ENCODE assay signal across 9 cellular contexts in the genomic region with DNA sequence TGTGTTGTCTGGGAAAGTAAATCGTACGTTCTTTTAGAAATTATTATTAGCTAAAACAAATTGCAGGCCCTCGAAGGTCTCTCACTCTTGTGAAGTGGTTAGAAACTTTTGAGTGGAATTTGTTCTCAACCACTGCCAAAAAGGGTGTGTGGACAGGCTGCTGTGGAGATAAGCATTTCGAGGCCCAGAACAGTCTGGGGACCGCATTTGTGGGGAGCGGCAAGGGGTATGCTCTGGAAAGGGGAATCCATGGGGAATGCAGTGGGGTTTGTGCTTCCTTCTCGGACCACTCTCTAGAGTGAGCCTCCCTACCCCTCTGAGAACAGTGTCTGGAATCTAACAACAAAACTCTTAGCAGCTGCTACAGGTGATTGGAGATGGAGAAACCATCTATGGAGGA. TPM values are rescaled to one million over a fixed set of nuclear protein-coding genes. Genes with fewer than 3 reads are reported as not detected.
DNase-seq lines count a peak whose midpoint lies in the region; ATAC-seq, FAIRE-seq and TF ChIP-seq lines count a peak whose summit lies in the region.
"Had no signal": no experiment of that assay in that cellular context is flagged by ENCODE, and none has a peak within 500 bp of the region (broad histone marks: within the 10 kb centered on the region; RNA-seq: fewer than 3 reads in every experiment).

No MANE protein-coding gene starts in this region.

- no peak overlapping the region for H3K27ac Mint-ChIP-seq in activated naive CD8-positive, alpha-beta T cell
- no peak overlapping the region for H3K27ac Mint-ChIP-seq in activated naive CD8-positive, alpha-beta T cell treated with anti-CD3 and anti-CD28 coated beads for 36 hours

- H3K27me3 Mint-ChIP-seq in activated naive CD8-positive, alpha-beta T cell = peaks cover 41% of the 10 kb centered on the region
- H3K27me3 Mint-ChIP-seq in activated naive CD8-positive, alpha-beta T cell treated with anti-CD3 and anti-CD28 coated beads for 36 hours = peaks cover 82% of the 10 kb centered on the region

- no peak for DNase-seq in activated naive CD8-positive, alpha-beta T cell treated with anti-CD3 and anti-CD28 coated beads for 36 hours
- no peak for DNase-seq in coronary artery (ENCODE audit: low spot score)
- no peak for DNase-seq in upper lobe of left lung
- no peak for DNase-seq in HTR-8/SVneo (ENCODE audit: insufficient read length, low spot score)
- no peak for DNase-seq in iPS-NIHi7 (ENCODE audit: extremely low spot score)
- DNase-seq: NCI-H510A treated with DMSO at 0.1 percent for 48 hours had no signal

- H3K4me3 Mint-ChIP-seq in activated naive CD8-positive, alpha-beta T cell = peak overlapping the region; percentile 80
- H3K4me3 Mint-ChIP-seq in activated naive CD8-positive, alpha-beta T cell treated with anti-CD3 and anti-CD28 coated beads for 36 hours = no peak overlapping the region

- no peak for FAIRE-seq in HTR-8/SVneo (lab: Jason Lieb, UNC)

- 37 to 50% methylated on average over 7 of the region's 7 CpGs for WGBS in upper lobe of left lung, 2 donors

- no peaks in the 10 kb centered on the region for H3K36me3 Mint-ChIP-seq in activated naive CD8-positive, alpha-beta T cell
- no peaks in the 10 kb centered on the region for H3K36me3 Mint-ChIP-seq in activated naive CD8-positive, alpha-beta T cell treated with anti-CD3 and anti-CD28 coated beads for 36 hours

- TF ChIP-seq POLR2A in upper lobe of left lung (IDR thresholded peaks at IDR 0.05) = no peak

- H3K27ac ChIP-seq in coronary artery = peak overlapping the region; percentile 93 to 95
- peak overlapping the region; percentile 83 to 90 (median 85) for H3K27ac ChIP-seq in upper lobe of left lung

- peak overlapping the region; percentile 56 for H3K9ac ChIP-seq in mucosa of stomach (ENCODE audit: low read length)

- no peak for TF ChIP-seq EP300 in upper lobe of left lung (IDR thresholded peaks at IDR 0.05)

- H3K9me3 ChIP-seq in mucosa of stomach (ENCODE audit: control insufficient read depth, low read length) (no peaks in the 10 kb centered on the region), upper lobe of left lung (no peaks in the 10 kb centered on the region)

- no peak for TF ChIP-seq CTCF in coronary artery (IDR thresholded peaks at IDR 0.05)
- no peak for TF ChIP-seq CTCF in upper lobe of left lung (IDR thresholded peaks at IDR 0.05)

- H3K36me3 ChIP-seq in mucosa of stomach (ENCODE audit: control insufficient read depth, insufficient read depth, low read length) = no peaks in the 10 kb centered on the region
- no peaks in the 10 kb centered on the region for H3K36me3 ChIP-seq in upper lobe of left lung

- peaks cover 72% of the 10 kb centered on the region for H3K27me3 ChIP-seq in mucosa of stomach (ENCODE audit: control insufficient read depth, insufficient read depth, low read length)
- H3K27me3 ChIP-seq in upper lobe of left lung = peaks cover 0 to 2% (median 0%) of the 10 kb centered on the region in 4 donors

- peaks cover 52% of the 10 kb centered on the region for H3K4me1 ChIP-seq in mucosa of stomach (ENCODE audit: control insufficient read depth, insufficient read depth, low read length)
- H3K4me1 ChIP-seq in upper lobe of left lung = peaks cover 27 to 78% (median 48%) of the 10 kb centered on the region in 4 donors

- peak overlapping the region; percentile 77 for H3K4me3 ChIP-seq in coronary artery
- H3K4me3 ChIP-seq in mucosa of stomach (ENCODE audit: low read length) = no peak overlapping the region
- peak overlapping the region; percentile 3 to 71 (median 66) for H3K4me3 ChIP-seq in upper lobe of left lung

- H3K9me3 Mint-ChIP-seq in activated naive CD8-positive, alpha-beta T cell (ENCODE audit: low read depth) = no peaks in the 10 kb centered on the region
- no peaks in the 10 kb centered on the region for H3K9me3 Mint-ChIP-seq in activated naive CD8-positive, alpha-beta T cell treated with anti-CD3 and anti-CD28 coated beads for 36 hours

- ATAC-seq in upper lobe of left lung (ENCODE audit: low FRiP score in 2 of 2) = peak in 1 of 2 donors; percentile 27
- no peak for ATAC-seq in HG02763 (IDR thresholded peaks at IDR 0.05; ENCODE audit: unreplicated experiment)

- peaks cover 32% of the 10 kb centered on the region for H3K4me1 Mint-ChIP-seq in activated naive CD8-positive, alpha-beta T cell (ENCODE audit: low read depth)
- H3K4me1 Mint-ChIP-seq in activated naive CD8-positive, alpha-beta T cell treated with anti-CD3 and anti-CD28 coated beads for 36 hours = peaks cover 29% of the 10 kb centered on the region

RNA-seq across cellular contexts. Expression of a gene that starts 1.7 kb away (rescaled TPM):
- total RNA-seq in activated naive CD8-positive, alpha-beta T cell treated with anti-CD3 and anti-CD28 coated beads for 36 hours = 1 to 10 TPM; 1.1 to 2.0 TPM
- 10 to 100 TPM; 61.4 to 99.4 (median 71.8) TPM for total RNA-seq in upper lobe of left lung

Comparison
In these comparisons a context has a peak if more than half of its experiments do, and no peak if none do; other contexts are left out.
1. RNA of a gene that starts 1.7 kb away (total RNA-seq): 61.4 to 99.4 TPM in upper lobe of left lung; 1.1 to 2.0 TPM in activated naive CD8-positive, alpha-beta T cell treated with anti-CD3 and anti-CD28 coated beads for 36 hours; every median in the first group is over 10 times any median in the second.